In the genomic region with DNA sequence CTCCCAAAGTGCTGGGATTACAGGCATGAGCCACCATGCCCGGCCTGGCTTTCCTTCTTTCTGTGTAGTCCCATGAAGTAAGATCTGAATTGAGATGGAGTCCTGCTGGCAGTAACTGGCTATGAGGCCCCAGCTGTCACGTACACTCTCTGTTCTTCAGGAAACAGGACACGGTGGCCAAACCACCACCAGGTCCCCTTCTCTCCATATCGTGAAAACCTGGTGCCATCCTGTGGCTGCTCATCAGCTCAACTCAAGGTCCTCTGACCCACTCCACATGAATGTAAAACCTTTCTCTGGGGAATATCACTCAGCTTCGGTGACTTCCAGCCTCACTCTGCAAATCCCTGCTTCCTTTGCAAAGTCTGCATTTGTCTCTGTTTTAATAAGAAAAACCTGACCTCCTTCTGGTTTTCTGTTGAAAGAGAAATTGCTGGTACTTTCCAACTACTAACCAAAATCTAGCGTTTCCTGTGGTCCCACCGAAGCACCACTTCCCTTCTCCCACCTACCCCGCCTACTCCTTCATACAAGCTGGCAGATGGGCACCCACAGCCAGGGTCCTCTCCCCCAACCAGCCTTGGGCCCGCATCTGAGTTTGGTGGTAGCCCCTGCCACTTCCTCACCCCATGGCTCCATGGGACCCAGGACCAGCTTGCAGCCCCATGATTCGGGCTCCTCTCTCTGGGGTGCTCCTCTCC, we compare ENCODE assay signal across 8 cellular contexts. TPM values are rescaled to one million over a fixed set of nuclear protein-coding genes. Genes with fewer than 3 reads are reported as not detected.
DNase-seq lines count a peak whose midpoint lies in the region; ATAC-seq, FAIRE-seq and TF ChIP-seq lines count a peak whose summit lies in the region.
"Not testable (repeated sequence)": the region's sequence is repeated elsewhere in the genome, so short reads cannot be mapped to it uniquely, and the experiment has no call there.

No MANE protein-coding gene starts in this region.

- not testable (repeated sequence) for TF ChIP-seq POLR2A in GM12892 (IDR thresholded peaks at IDR 0.05; ENCODE audit: low read depth, low read length)

- CTCF ChIA-PET in activated CD4-positive, alpha-beta memory T cell treated with anti-CD3 and anti-CD28 coated beads, Interleukin-2, amount 10 ng/mL, durations not matched to agents 7 days and 5 days (lab: Charles Lee), result not testable (repeated sequence)

- POLR2A ChIA-PET in activated CD4-positive, alpha-beta memory T cell treated with anti-CD3 and anti-CD28 coated beads, Interleukin-2, amount 10 ng/mL, durations not matched to agents 7 days and 5 days (lab: Charles Lee), result not testable (repeated sequence)

- not testable (repeated sequence) for H3K9me3 Mint-ChIP-seq in T-helper 1 cell treated with Interleukin-12 subunit alpha and Interleukin-12 subunit beta and Interleukin-4 antibody, amounts not matched to agents 30 μg/mL and 1 μg/mL, for 36 hours; activated CD4-positive, alpha-beta memory T cell treated with anti-CD3 and anti-CD28 coated beads, Interleukin-2, amount 10 ng/mL, durations not matched to agents 7 days and 5 days; activated naive CD8-positive, alpha-beta T cell treated with anti-CD3 and anti-CD28 coated beads for 36 hours; stimulated activated effector memory CD8-positive, alpha-beta T cell treated with anti-CD3 and anti-CD28 coated beads, Interleukin-12 subunit alpha, Interleukin-12 subunit beta, amount 100 ng/mL, for 72 hours

- not testable (repeated sequence) for H3K27me3 Mint-ChIP-seq in T-helper 1 cell treated with Interleukin-12 subunit alpha and Interleukin-12 subunit beta and Interleukin-4 antibody, amounts not matched to agents 30 μg/mL and 1 μg/mL, for 36 hours (ENCODE audit: low read depth); activated CD4-positive, alpha-beta memory T cell treated with anti-CD3 and anti-CD28 coated beads, Interleukin-2, amount 10 ng/mL, durations not matched to agents 7 days and 5 days; activated naive CD8-positive, alpha-beta T cell treated with anti-CD3 and anti-CD28 coated beads for 36 hours

- not testable (repeated sequence) for H3K36me3 Mint-ChIP-seq in T-helper 1 cell treated with Interleukin-12 subunit alpha and Interleukin-12 subunit beta and Interleukin-4 antibody, amounts not matched to agents 30 μg/mL and 1 μg/mL, for 36 hours (ENCODE audit: low read depth); activated CD4-positive, alpha-beta memory T cell treated with anti-CD3 and anti-CD28 coated beads, Interleukin-2, amount 10 ng/mL, durations not matched to agents 7 days and 5 days (ENCODE audit: low read depth); activated naive CD8-positive, alpha-beta T cell treated with anti-CD3 and anti-CD28 coated beads for 36 hours; stimulated activated effector memory CD8-positive, alpha-beta T cell treated with anti-CD3 and anti-CD28 coated beads, Interleukin-12 subunit alpha, Interleukin-12 subunit beta, amount 100 ng/mL, for 72 hours

- DNase-seq in GM12892 (ENCODE audit: insufficient read length); activated naive CD8-positive, alpha-beta T cell treated with anti-CD3 and anti-CD28 coated beads for 36 hours; stimulated activated effector memory CD8-positive, alpha-beta T cell treated with anti-CD3 and anti-CD28 coated beads, Interleukin-12 subunit alpha, Interleukin-12 subunit beta, amount 100 ng/mL, for 72 hours (ENCODE audit: low spot score in 2 of 2): not testable (repeated sequence)
- DNase-seq in activated CD4-positive, alpha-beta memory T cell treated with anti-CD3 and anti-CD28 coated beads, Interleukin-2, amount 10 ng/mL, durations not matched to agents 7 days and 5 days, result peak; percentile 28

- ATAC-seq in GM19395 (IDR thresholded peaks at IDR 0.05; ENCODE audit: unreplicated experiment) (peak; percentile 45), GM21786 (IDR thresholded peaks at IDR 0.05; ENCODE audit: unreplicated experiment) (peak; percentile 45), HG03097 (IDR thresholded peaks at IDR 0.05; ENCODE audit: low FRiP score, unreplicated experiment) (peak; percentile 44)
- peak; percentile 44 for ATAC-seq in stimulated activated effector memory CD8-positive, alpha-beta T cell treated with anti-CD3 and anti-CD28 coated beads, Interleukin-12 subunit alpha, Interleukin-12 subunit beta, amount 100 ng/mL, for 72 hours

- not testable (repeated sequence) for H3K4me3 Mint-ChIP-seq in T-helper 1 cell treated with Interleukin-12 subunit alpha and Interleukin-12 subunit beta and Interleukin-4 antibody, amounts not matched to agents 30 μg/mL and 1 μg/mL, for 36 hours; activated CD4-positive, alpha-beta memory T cell treated with anti-CD3 and anti-CD28 coated beads, Interleukin-2, amount 10 ng/mL, durations not matched to agents 7 days and 5 days; activated naive CD8-positive, alpha-beta T cell treated with anti-CD3 and anti-CD28 coated beads for 36 hours
- H3K4me3 Mint-ChIP-seq in stimulated activated effector memory CD8-positive, alpha-beta T cell treated with anti-CD3 and anti-CD28 coated beads, Interleukin-12 subunit alpha, Interleukin-12 subunit beta, amount 100 ng/mL, for 72 hours, result peak overlapping the region; percentile 37

- FAIRE-seq in GM12892 (lab: Jason Lieb, UNC), result peak; percentile 75

- H3K4me1 Mint-ChIP-seq in T-helper 1 cell treated with Interleukin-12 subunit alpha and Interleukin-12 subunit beta and Interleukin-4 antibody, amounts not matched to agents 30 μg/mL and 1 μg/mL, for 36 hours (ENCODE audit: low read depth), result peaks cover 27% of the 10 kb centered on the region
- peaks cover 31% of the 10 kb centered on the region for H3K4me1 Mint-ChIP-seq in activated CD4-positive, alpha-beta memory T cell treated with anti-CD3 and anti-CD28 coated beads, Interleukin-2, amount 10 ng/mL, durations not matched to agents 7 days and 5 days
- H3K4me1 Mint-ChIP-seq in activated naive CD8-positive, alpha-beta T cell treated with anti-CD3 and anti-CD28 coated beads for 36 hours, result peaks cover 16% of the 10 kb centered on the region
- peaks cover 27% of the 10 kb centered on the region for H3K4me1 Mint-ChIP-seq in stimulated activated effector memory CD8-positive, alpha-beta T cell treated with anti-CD3 and anti-CD28 coated beads, Interleukin-12 subunit alpha, Interleukin-12 subunit beta, amount 100 ng/mL, for 72 hours

- H3K27ac Mint-ChIP-seq in T-helper 1 cell treated with Interleukin-12 subunit alpha and Interleukin-12 subunit beta and Interleukin-4 antibody, amounts not matched to agents 30 μg/mL and 1 μg/mL, for 36 hours, result peak overlapping the region; percentile 79
- H3K27ac Mint-ChIP-seq in activated CD4-positive, alpha-beta memory T cell treated with anti-CD3 and anti-CD28 coated beads, Interleukin-2, amount 10 ng/mL, durations not matched to agents 7 days and 5 days, result peak overlapping the region; percentile 35
- H3K27ac Mint-ChIP-seq in activated naive CD8-positive, alpha-beta T cell treated with anti-CD3 and anti-CD28 coated beads for 36 hours, result peak overlapping the region; percentile 16
- not testable (repeated sequence) for H3K27ac Mint-ChIP-seq in stimulated activated effector memory CD8-positive, alpha-beta T cell treated with anti-CD3 and anti-CD28 coated beads, Interleukin-12 subunit alpha, Interleukin-12 subunit beta, amount 100 ng/mL, for 72 hours

RNA-seq across cellular contexts. Expression of a gene that starts 32.0 kb away (rescaled TPM):
- polyA plus RNA-seq in GM12892 (2012; ENCODE audit: missing spikeins), result 5,831 TPM
- 1,000 to 10,000 TPM; 1,725 to 1,747 TPM for total RNA-seq in activated CD4-positive, alpha-beta memory T cell treated with anti-CD3 and anti-CD28 coated beads, Interleukin-2, amount 10 ng/mL, durations not matched to agents 7 days and 5 days
- 1,000 to 10,000 TPM; 1,879 to 1,890 TPM for total RNA-seq in activated naive CD8-positive, alpha-beta T cell treated with anti-CD3 and anti-CD28 coated beads for 36 hours

RNA-seq across cellular contexts. Expression of a gene that starts 43.2 kb away (rescaled TPM):
- 99.2 TPM for polyA plus RNA-seq in GM12892 (2012; ENCODE audit: missing spikeins)
- 100 to 1,000 TPM; 264 to 277 TPM for total RNA-seq in activated CD4-positive, alpha-beta memory T cell treated with anti-CD3 and anti-CD28 coated beads, Interleukin-2, amount 10 ng/mL, durations not matched to agents 7 days and 5 days
- 100 to 1,000 TPM; 102 to 105 TPM for total RNA-seq in activated naive CD8-positive, alpha-beta T cell treated with anti-CD3 and anti-CD28 coated beads for 36 hours
